ENCODE assay signal across 20 cellular contexts in genomic region chr7:98396768-98397167, GRCh38. TPM values are rescaled to one million over a fixed set of nuclear protein-coding genes. Genes with fewer than 3 reads are reported as not detected.
DNase-seq lines count a peak whose midpoint lies in the region; ATAC-seq, FAIRE-seq and TF ChIP-seq lines count a peak whose summit lies in the region.
"Had no signal": no experiment of that assay in that cellular context is flagged by ENCODE, and none has a peak within 500 bp of the region (broad histone marks: within the 10 kb centered on the region; RNA-seq: fewer than 3 reads in every experiment).

No MANE protein-coding gene starts in this region.

- H2AFZ ChIP-seq in mammary epithelial cell (ENCODE audit: low read depth, low read length) (no peak overlapping the region), GM12878 (ENCODE audit: control insufficient read depth, low read depth, low read length) (no peak overlapping the region)

- peaks cover 20% of the 10 kb centered on the region for H3K36me3 Mint-ChIP-seq in MCF 10A (ENCODE audit: insufficient read depth, unreplicated experiment)
- H3K36me3 Mint-ChIP-seq: CD4-positive, alpha-beta memory T cell had no signal

- H3K9me3 ChIP-seq in mammary epithelial cell (replicated peaks; ENCODE audit: insufficient read depth, low read length) (no peaks in the 10 kb centered on the region), GM12878 (replicated peaks; ENCODE audit: control insufficient read depth, insufficient read depth, low read length) (no peaks in the 10 kb centered on the region; the same call in 2 of the 3 replicates)
- H3K9me3 ChIP-seq: BLaER1 treated with 17β-estradiol and CSF1 and Interleukin-3, amounts not matched to agents 10 nM and 100 nM; HAP-1 had no signal

- 93% methylated on average over 2 of the region's 2 CpGs for WGBS in mammary epithelial cell (ENCODE audit: low coverage, missing lambda C conversion rate)
- WGBS in GM12878 (ENCODE audit: insufficient coverage, insufficient replicate concordance, low lambda C conversion rate, missing lambda C conversion rate): 96% methylated on average over 2 of the region's 2 CpGs

- H4K20me1 ChIP-seq in mammary epithelial cell (ENCODE audit: insufficient read depth, low read length) (no peaks in the 10 kb centered on the region), GM12878 (ENCODE audit: control insufficient read depth, insufficient read depth) (no peaks in the 10 kb centered on the region)

- no peak for TF ChIP-seq POLR2A in GM12878 (IDR thresholded peaks at IDR 0.05; ENCODE audit: low read depth, low read length)

- no peak for ATAC-seq in GM12878
- no peak for ATAC-seq in GM19395 (IDR thresholded peaks at IDR 0.05; ENCODE audit: unreplicated experiment)
- ATAC-seq in GM18511 (IDR thresholded peaks at IDR 0.05; ENCODE audit: unreplicated experiment): no peak

- dilution Hi-C loops in mammary epithelial cell (cut with HindIII; ENCODE audit: low sequenced_read_pairs): no loop called here

- SMC1A ChIA-PET in GM12878 (lab: Charles Lee; ENCODE audit: uncharacterized antibody, unreplicated experiment): no interaction called here

- TF ChIP-seq RAD21 in GM12878 (IDR thresholded peaks at IDR 0.05; ENCODE audit: insufficient read depth, low read depth, low read length): no peak

- H3K36me3 ChIP-seq in mammary epithelial cell (ENCODE audit: insufficient read depth, low read length): no peaks in the 10 kb centered on the region
- no peaks in the 10 kb centered on the region for H3K36me3 ChIP-seq in GM12878 (ENCODE audit: control insufficient read depth in 2 of 2, insufficient read depth in 2 of 2, low read length in 1 of 2)
- H3K36me3 ChIP-seq: BLaER1 treated with 17β-estradiol and CSF1 and Interleukin-3, amounts not matched to agents 10 nM and 100 nM; HAP-1 had no signal

- peaks cover 79% of the 10 kb centered on the region for H3K79me2 ChIP-seq in mammary epithelial cell (ENCODE audit: insufficient read depth, low read length)
- peaks cover 53% of the 10 kb centered on the region for H3K79me2 ChIP-seq in GM12878 (ENCODE audit: control insufficient read depth, insufficient read depth, low read length)

- H3K4me1 Mint-ChIP-seq in MCF 10A (ENCODE audit: insufficient read depth, unreplicated experiment): peaks cover 17% of the 10 kb centered on the region

- POLR2A ChIA-PET in MCF 10A (lab: Yijun Ruan, JAX) (interaction anchor here (0.8 to 1.9 kb wide), 2 partner anchors 23 to 42 kb away, joined by 4 to 6 read pairs; no protein-coding TSS in a partner anchor), GM12878 (lab: Charles Lee) (interaction anchor here (0.6 kb wide), 2 partner anchors 25 to 26 kb away, joined by 3 read pairs; no protein-coding TSS in a partner anchor)

- H3K4me2 ChIP-seq in mammary epithelial cell (ENCODE audit: insufficient read depth, low read depth, low read length): no peak overlapping the region
- no peak overlapping the region; the same call in 1 of the 2 replicates for H3K4me2 ChIP-seq in GM12878 (ENCODE audit: control insufficient read depth, insufficient read depth)
- H3K4me2 ChIP-seq: BLaER1 treated with 17β-estradiol and CSF1 and Interleukin-3, amounts not matched to agents 10 nM and 100 nM had no signal

- intact Hi-C loops in MCF 10A (cut with micrococcal nuclease) (no loop called here), mammary epithelial cell (cut with micrococcal nuclease) (no loop called here), GM12878 (cut with micrococcal nuclease; ENCODE audit: unreplicated experiment) (no loop called here)

- H3K27ac ChIP-seq in mammary epithelial cell (ENCODE audit: insufficient read depth, low read depth, low read length) (no peak overlapping the region), GM12878 (ENCODE audit: control insufficient read depth, insufficient read depth) (no peak overlapping the region)
- H3K27ac ChIP-seq: BLaER1 treated with 17β-estradiol and CSF1 and Interleukin-3, amounts not matched to agents 10 nM and 100 nM had no signal

- TF ChIP-seq CTCF in MCF 10A (IDR thresholded peaks at IDR 0.05; ENCODE audit: unreplicated experiment) (no peak), mammary epithelial cell (conservative IDR thresholded peaks at IDR 0.05 in 1 of 2, IDR thresholded peaks at IDR 0.05 in 1 of 2; ENCODE audit: extremely low read depth in 1 of 2, insufficient read depth in 1 of 2, low read depth in 1 of 2, low read length in 2 of 2) (no peak), GM12878 (IDR thresholded peaks at IDR 0.05 in 2 of 3, conservative IDR thresholded peaks at IDR 0.05 in 1 of 3; ENCODE audit: control insufficient read depth in 2 of 3, extremely low read depth in 1 of 3, insufficient read depth in 1 of 3, low read depth in 3 of 3, low read length in 3 of 3) (no peak)

- no peak for DNase-seq in MCF 10A (ENCODE audit: unreplicated experiment)
- no peak for DNase-seq in mammary epithelial cell
- peak; percentile 97 for DNase-seq in NCI-H748 (lab: John Stamatoyannopoulos, UW; ENCODE audit: unreplicated experiment)
- no peak for DNase-seq in GM12878 (ENCODE audit: low read depth, low spot score)
- DNase-seq in NCI-H2227 treated with DMSO at 0.1 percent for 48 hours (lab: John Stamatoyannopoulos, UW): no peak
- DNase-seq: 8988T; Caco-2; CD4-positive, alpha-beta memory T cell; EL; GF-D8; KBM-7; NCI-H1105; NCI-H146; NCI-H2081; NCI-H2171 treated with DMSO at 0.1 percent for 48 hours; Right ventricle myocardium superior had no signal

- peak overlapping the region; percentile 79 for H3K27ac Mint-ChIP-seq in MCF 10A (ENCODE audit: low read depth, unreplicated experiment)
- H3K27ac Mint-ChIP-seq: CD4-positive, alpha-beta memory T cell had no signal

- no peak overlapping the region for H3K4me3 ChIP-seq in mammary epithelial cell (replicated peaks in 1 of 3; ENCODE audit: insufficient read depth in 1 of 3, low read depth in 2 of 3, low read length in 3 of 3)
- H3K4me3 ChIP-seq in GM12878: no peak overlapping the region
- H3K4me3 ChIP-seq: BLaER1 treated with 17β-estradiol and CSF1 and Interleukin-3, amounts not matched to agents 10 nM and 100 nM; HAP-1 had no signal

- no peaks in the 10 kb centered on the region for H3K27me3 Mint-ChIP-seq in MCF 10A (ENCODE audit: insufficient read depth, unreplicated experiment)

- TF ChIP-seq EP300 in GM12878 (IDR thresholded peaks at IDR 0.05; ENCODE audit: borderline replicate concordance in 1 of 2, control insufficient read depth in 1 of 2, low read depth in 2 of 2, low read length in 2 of 2): no peak

- H3K27me3 ChIP-seq in mammary epithelial cell (ENCODE audit: insufficient read depth, low read length): no peaks in the 10 kb centered on the region
- no peaks in the 10 kb centered on the region for H3K27me3 ChIP-seq in GM12878 (replicated peaks in 1 of 2; ENCODE audit: control insufficient read depth in 2 of 2, insufficient read depth in 2 of 2, low read length in 1 of 2)

- FAIRE-seq in GM12878 (lab: Jason Lieb, UNC): no peak

- no TSS peak for BruUV-seq in MCF 10A (replicated peaks; lab: Mats Ljungman, UMichigan)
- BruUV-seq in mammary epithelial cell (replicated peaks; lab: Mats Ljungman, UMichigan): no TSS peak
- BruUV-seq in GM12878 (replicated peaks; lab: Mats Ljungman, UMichigan): TSS peak; percentile 36

- H3K9ac ChIP-seq in mammary epithelial cell (ENCODE audit: insufficient read depth, low read length) (no peak overlapping the region), GM12878 (ENCODE audit: control insufficient read depth, insufficient read depth, low read length) (no peak overlapping the region)
- H3K9ac ChIP-seq: BLaER1 treated with 17β-estradiol and CSF1 and Interleukin-3, amounts not matched to agents 10 nM and 100 nM had no signal

- no peaks in the 10 kb centered on the region for H3K9me3 Mint-ChIP-seq in MCF 10A (ENCODE audit: unreplicated experiment)
- H3K9me3 Mint-ChIP-seq: CD4-positive, alpha-beta memory T cell had no signal

- H3K4me1 ChIP-seq in mammary epithelial cell (ENCODE audit: insufficient read depth, low read length) (peaks cover 14% of the 10 kb centered on the region), GM12878 (ENCODE audit: control insufficient read depth, insufficient read depth, low read length) (no peaks in the 10 kb centered on the region)

- in situ Hi-C loops in mammary epithelial cell (cut with MboI; ENCODE audit: low sequenced_read_pairs in 2 of 2) (no loop called here), GM12878 (cut with MboI) (no loop called here)

- no peak overlapping the region for H3K4me3 Mint-ChIP-seq in MCF 10A (ENCODE audit: unreplicated experiment)
- H3K4me3 Mint-ChIP-seq: CD4-positive, alpha-beta memory T cell had no signal

- CTCF ChIA-PET in MCF 10A (lab: Yijun Ruan, JAX): interaction anchor here (0.6 to 1.0 kb wide), 3 partner anchors 19 to 1332 kb away, joined by 3 read pairs; no protein-coding TSS in a partner anchor
- CTCF ChIA-PET in mammary epithelial cell (lab: Charles Lee; ENCODE audit: low non-redundant PET): no interaction called here
- CTCF ChIA-PET in GM12878 (lab: Yijun Ruan, JAX): interaction anchor here (1.2 kb wide), 1 partner anchor 375 kb away, joined by 4 read pairs; no protein-coding TSS in a partner anchor

- RAD21 ChIA-PET in GM12878 (lab: Charles Lee; ENCODE audit: unreplicated experiment): interaction anchor here (0.6 kb wide), 1 partner anchor 24 kb away, joined by 4 read pairs; no protein-coding TSS in a partner anchor

TF ChIP-seq in GM12878, 131 proteins besides CTCF, POLR2A, EP300 and RAD21 (continues in another document):
- TF ChIP-seq SRF (IDR thresholded peaks at IDR 0.05; ENCODE audit: low read depth in 2 of 2, low read length in 2 of 2): no peak

RNA-seq across cellular contexts. Expression of gene BAIAP2L1, which starts 4.1 kb away (rescaled TPM):
- total RNA-seq in MCF 10A (2022) (60.2 and 60.7 TPM in 2 replicates), mammary epithelial cell (10 to 100 TPM; 39.0 to 65.0 TPM), GM12878 (2014; rRNA removed) (23.8 and 24.9 TPM in 2 replicates), GM12878 (2014; rRNA removed; fragmentation: Illumina TruSeq; extraction: Trizol) (32.2 and 32.6 TPM in 2 replicates), GM12878 (2021) (49.5 and 49.9 TPM in 2 replicates)
- polyA plus RNA-seq in mammary epithelial cell (36.4 TPM), GM12878 (2011; rRNA removed) (25.2 and 25.3 TPM in 2 replicates), GM12878 (2014; fragmentation: Illumina TruSeq; extraction: Trizol) (60.2 and 89.5 TPM in 2 replicates), GM12878 (2014; fragmentation: Nextera tagmentation; extraction: Ambion mirVana) (10 to 100 TPM in 1 of 2 experiments, 1 to 10 TPM in 1; 8.9 to 11.6 TPM), GM12878 (2014; rRNA removed) (38.7 and 40.3 TPM in 2 replicates), GM12878 (2016; fragmentation: Nextera tagmentation; extraction: Ambion mirVana) (10 to 100 TPM; 54.9 to 58.3 TPM)
- polyA minus RNA-seq in mammary epithelial cell: 40.8 TPM
- total RNA-seq in GM12878 (2013; cell fraction: nucleolus; rRNA removed): 57.4 and 58.9 TPM in 2 replicates
- polyA plus RNA-seq in GM12878 (2011; ENCODE audit: low read depth): 17.1 TPM
- 23.8 and 25.3 TPM in 2 replicates for polyA plus RNA-seq in GM12878 (2011; cell fraction: cytosol; rRNA removed)
- 21.1 and 23.7 TPM in 2 replicates for polyA plus RNA-seq in GM12878 (2011; cell fraction: nucleus; rRNA removed)
- 23.9 and 25.8 TPM in 2 replicates for polyA plus RNA-seq in GM12878 (2012)
- 20.7 and 22.2 TPM in 2 replicates for polyA minus RNA-seq in GM12878 (2011; rRNA and poly(A)+ RNA removed)
- polyA minus RNA-seq in GM12878 (2011; cell fraction: cytosol; rRNA and poly(A)+ RNA removed): 10.6 and 10.7 TPM in 2 replicates
- 10.6 and 16.7 TPM in 2 replicates for polyA minus RNA-seq in GM12878 (2011; cell fraction: nucleus; rRNA and poly(A)+ RNA removed)
